ENCODE assay signal across 19 cellular contexts in genomic region chr1:185853739-185854138, GRCh38.
DNase-seq lines count a peak whose midpoint lies in the region; ATAC-seq and TF ChIP-seq lines count a peak whose summit lies in the region.
"Had no signal": no experiment of that assay in that cellular context is flagged by ENCODE, and none has a peak within 500 bp of the region (broad histone marks: within the 10 kb centered on the region; RNA-seq: fewer than 3 reads in every experiment).

No MANE protein-coding gene starts in this region.

- TF ChIP-seq CTCF in fibroblast of mammary gland (conservative IDR thresholded peaks at IDR 0.05; ENCODE audit: control insufficient read depth, insufficient read depth, low read depth, low read length) (no peak), BE2C (IDR thresholded peaks at IDR 0.05; ENCODE audit: low read depth, low read length) (no peak), mucosa of descending colon (IDR thresholded peaks at IDR 0.05) (no peak)

- H4K20me1 ChIP-seq in GM23248 (ENCODE audit: insufficient read depth), result no peaks in the 10 kb centered on the region

- H3K79me2 ChIP-seq in GM23248 (ENCODE audit: insufficient read depth), result no peaks in the 10 kb centered on the region

- no peaks in the 10 kb centered on the region for H3F3A ChIP-seq in GM23248 (ENCODE audit: insufficient read depth)

- H3K27me3 ChIP-seq in GM23248 (replicated peaks; ENCODE audit: insufficient read depth) (no peaks in the 10 kb centered on the region), BE2C (no peaks in the 10 kb centered on the region; the same call in 1 of the 2 replicates)
- H3K27me3 ChIP-seq: gastroesophageal sphincter, neutrophil, stomach had no signal

- H3K36me3 ChIP-seq in GM23248 (ENCODE audit: low read depth) (no peaks in the 10 kb centered on the region), BE2C (no peaks in the 10 kb centered on the region), mucosa of descending colon (ENCODE audit: low read depth) (no peaks in the 10 kb centered on the region)
- H3K36me3 ChIP-seq: gastroesophageal sphincter, neutrophil, stomach had no signal

- ATAC-seq in SK-N-SH treated with all-trans-retinoic acid at 6 μM for 48 hours (peak; percentile 66), HG03442 (IDR thresholded peaks at IDR 0.05; ENCODE audit: unreplicated experiment) (no peak), mucosa of descending colon (no peak)
- ATAC-seq: activated naive CD4-positive, alpha-beta T cell treated with anti-CD3 and anti-CD28 coated beads, Interleukin-2, amount 50 U/mL, for 72 hours; gastroesophageal sphincter; Panc1 had no signal

- intact Hi-C loops in mucosa of descending colon (cut with DNase I, micrococcal nuclease), result no loop called here

- DNase-seq in GM23248, result peak; percentile 87
- DNase-seq in fibroblast of mammary gland (ENCODE audit: low read depth), result peak; percentile 87
- peak; percentile 45 for DNase-seq in stromal cell of bone marrow (ENCODE audit: low read depth)
- DNase-seq in NCI-H146 treated with DMSO at 0.1 percent for 48 hours (lab: John Stamatoyannopoulos, UW; ENCODE audit: unreplicated experiment), result no peak
- no peak for DNase-seq in BE2C
- DNase-seq in mucosa of descending colon, result no peak
- DNase-seq: activated T-cell treated with anti-CD3 and anti-CD28 coated beads for 4 hours, DMS 273 treated with DMSO at 0.1 percent for 48 hours, mesendoderm, NCI-H1436 treated with DMSO at 0.1 percent for 48 hours, NCI-H526 treated with DMSO at 0.1 percent for 48 hours, stomach had no signal

- H2AFZ ChIP-seq in GM23248, result no peak overlapping the region

- no peak overlapping the region for H3K4me3 ChIP-seq in GM23248
- H3K4me3 ChIP-seq in fibroblast of mammary gland (ENCODE audit: control insufficient read depth, low read depth, low read length), result no peak overlapping the region
- H3K4me3 ChIP-seq in BE2C (ENCODE audit: low read depth, low read length), result no peak overlapping the region
- H3K4me3 ChIP-seq in mucosa of descending colon, result no peak overlapping the region
- H3K4me3 ChIP-seq: gastroesophageal sphincter, skin epidermis, stomach had no signal

- peak overlapping the region; percentile 30 for H3K4me2 ChIP-seq in GM23248 (ENCODE audit: unreplicated experiment)

- H3K4me1 ChIP-seq in GM23248 (ENCODE audit: insufficient read depth) (peaks cover 41% of the 10 kb centered on the region), BE2C (no peaks in the 10 kb centered on the region), mucosa of descending colon (ENCODE audit: low read depth) (peaks cover 12% of the 10 kb centered on the region)

- no peak overlapping the region for H3K9ac ChIP-seq in GM23248

- H3K9me3 ChIP-seq in GM23248 (ENCODE audit: low read depth), result no peaks in the 10 kb centered on the region
- H3K9me3 ChIP-seq in BE2C, result no peaks in the 10 kb centered on the region
- H3K9me3 ChIP-seq in mucosa of descending colon, result no peaks in the 10 kb centered on the region
- H3K9me3 ChIP-seq: gastroesophageal sphincter, neutrophil, stomach had no signal

- WGBS in GM23248 (ENCODE audit: low coverage in 1 of 2, low lambda C conversion rate in 2 of 2, missing lambda C conversion rate in 2 of 2), 2 experiments, result 4 to 10% methylated on average over 1 of the region's 1 CpG

- in situ Hi-C loops in GM23248 (cut with MboI), result no loop called here

- no peak overlapping the region for H3K27ac ChIP-seq in GM23248
- H3K27ac ChIP-seq: neutrophil, stomach had no signal

- H3K9me2 ChIP-seq in GM23248 (ENCODE audit: insufficient read depth), result no peaks in the 10 kb centered on the region

TF ChIP-seq in SK-N-SH treated with all-trans-retinoic acid at 6 μM for 48 hours, 23 proteins besides CTCF, POLR2A, EP300 and RAD21:
- TF ChIP-seq OSR1 (CRISPR knock-in tag; IDR thresholded peaks at IDR 0.05) (no peak), PATZ1 (CRISPR knock-in tag; IDR thresholded peaks at IDR 0.05; ENCODE audit: borderline replicate concordance) (no peak), ZNF565 (CRISPR knock-in tag; conservative IDR thresholded peaks at IDR 0.05; ENCODE audit: low read depth) (no peak), SNAI2 (CRISPR knock-in tag; IDR thresholded peaks at IDR 0.05) (no peak), TOX (CRISPR knock-in tag; IDR thresholded peaks at IDR 0.05; ENCODE audit: borderline replicate concordance) (0 out of 2 replicates have a peak, but pooled peaks have one; percentile 18), ESRRG (CRISPR knock-in tag; IDR thresholded peaks at IDR 0.05) (no peak)
TF ChIP-seq in SK-N-SH treated with all-trans-retinoic acid at 6 μM for 48 hours: peak in this region for 1.

Comparison
In these comparisons a context has a peak if more than half of its experiments do, and no peak if none do; other contexts are left out.
1. DNase-seq: peak in GM23248 (single experiment), fibroblast of mammary gland (single experiment) and stromal cell of bone marrow (single experiment); none in NCI-H146 treated with DMSO at 0.1 percent for 48 hours (single experiment), BE2C (single experiment) and mucosa of descending colon (0 of 3).